In the genomic region with DNA sequence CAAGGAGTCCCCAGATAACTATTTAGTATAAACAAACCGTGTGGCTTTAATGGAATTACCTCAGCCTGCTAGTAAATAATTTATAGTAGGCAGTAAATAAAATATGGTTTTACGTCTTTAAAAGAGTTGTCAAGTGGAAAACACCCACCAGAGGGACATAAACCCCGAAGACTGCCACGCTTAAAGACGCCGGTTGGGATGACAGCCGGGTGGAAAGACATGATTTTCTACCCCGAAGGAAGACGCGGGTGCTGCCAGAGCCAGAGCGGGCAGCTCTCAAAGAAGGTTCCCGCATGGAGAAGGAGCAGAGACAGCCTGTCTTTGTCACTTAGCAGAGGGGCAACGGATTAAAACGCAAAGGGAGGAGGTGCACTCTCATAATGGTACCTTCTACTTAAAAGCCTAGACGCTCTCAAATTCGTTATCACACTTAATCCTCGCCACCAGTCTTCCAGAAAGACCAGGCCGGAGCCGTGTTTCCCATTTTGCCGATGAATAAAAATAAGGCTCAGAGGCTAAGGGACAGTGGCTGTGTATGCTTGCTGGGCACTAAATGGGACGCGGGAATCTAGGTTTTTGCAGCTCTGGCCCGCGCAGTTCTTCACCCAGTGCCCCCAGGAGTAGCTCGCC, we compare ENCODE assay signal across 1 cellular context.
TF ChIP-seq lines count a peak whose summit lies in the region.

No MANE protein-coding gene starts in this region.

TF ChIP-seq in H1, 55 proteins besides CTCF, POLR2A, EP300 and RAD21:
- TF ChIP-seq SUZ12 (IDR thresholded peaks at IDR 0.05; ENCODE audit: low read length) (peak; percentile 60; the same call in 1 of the 2 replicates), KDM5A (IDR thresholded peaks at IDR 0.05; ENCODE audit: low read length) (no peak)
